Comparison of ENCODE assay signal across 2 cellular contexts in the genomic region with DNA sequence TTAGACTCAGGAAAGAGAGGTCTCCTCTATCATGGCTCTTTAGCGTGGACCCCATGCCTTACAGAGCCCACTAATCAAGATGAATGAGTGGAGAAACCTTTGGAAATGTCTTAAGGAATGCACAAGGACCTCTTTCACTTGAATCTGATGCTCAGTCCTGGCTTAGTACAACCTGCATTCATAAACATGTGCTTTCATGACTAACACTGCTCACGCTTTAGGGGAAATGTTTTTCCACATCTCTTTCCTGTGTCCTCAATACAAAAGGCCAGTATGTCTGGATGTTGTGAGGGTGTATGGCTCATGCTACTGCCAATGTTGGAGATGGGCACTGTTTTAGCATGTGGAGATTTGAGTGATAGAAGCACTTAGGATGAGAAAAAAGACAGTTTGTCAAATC.
TF ChIP-seq lines count a peak whose summit lies in the region.

No MANE protein-coding gene starts in this region.

TF ChIP-seq in IMR-90, 13 proteins besides CTCF, POLR2A, EP300 and RAD21:
- TF ChIP-seq NFE2L2 (IDR thresholded peaks at IDR 0.05; ENCODE audit: low read depth, low read length) (no peak), BHLHE40 (IDR thresholded peaks at IDR 0.05; ENCODE audit: low read depth, low read length) (no peak), CEBPB (IDR thresholded peaks at IDR 0.05; ENCODE audit: low read depth, low read length) (no peak), FOS (IDR thresholded peaks at IDR 0.05; ENCODE audit: low read depth, low read length) (no peak), RCOR1 (IDR thresholded peaks at IDR 0.05; ENCODE audit: insufficient replicate concordance, low read length) (no peak), MXI1 (IDR thresholded peaks at IDR 0.05; ENCODE audit: borderline replicate concordance, low read depth, low read length) (no peak)
TF ChIP-seq in IMR-90: peak in this region for 0.

TF ChIP-seq in HepG2, 621 proteins besides CTCF, POLR2A, EP300 and RAD21:
- no peak for TF ChIP-seq ZNF3 (CRISPR knock-in tag; IDR thresholded peaks at IDR 0.05)
- TF ChIP-seq SRSF9 (IDR thresholded peaks at IDR 0.05; ENCODE audit: borderline replicate concordance, insufficient read depth, low read depth, low read length, poor library complexity, severe bottlenecking): no peak
- no peak for TF ChIP-seq HHEX (CRISPR knock-in tag; IDR thresholded peaks at IDR 0.05)
- TF ChIP-seq ZNF468 (CRISPR knock-in tag; IDR thresholded peaks at IDR 0.05): no peak
- no peak for TF ChIP-seq YY1 (IDR thresholded peaks at IDR 0.05; ENCODE audit: insufficient read depth, insufficient replicate concordance, low read depth, low read length)
- no peak for TF ChIP-seq TRIM24 (CRISPR knock-in tag; IDR thresholded peaks at IDR 0.05)
- TF ChIP-seq, protein P1, sequence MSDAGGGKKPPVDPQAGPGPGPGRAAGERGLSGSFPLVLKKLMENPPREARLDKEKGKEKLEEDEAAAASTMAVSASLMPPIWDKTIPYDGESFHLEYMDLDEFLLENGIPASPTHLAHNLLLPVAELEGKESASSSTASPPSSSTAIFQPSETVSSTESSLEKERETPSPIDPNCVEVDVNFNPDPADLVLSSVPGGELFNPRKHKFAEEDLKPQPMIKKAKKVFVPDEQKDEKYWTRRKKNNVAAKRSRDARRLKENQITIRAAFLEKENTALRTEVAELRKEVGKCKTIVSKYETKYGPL (CRISPR knock-in tag; IDR thresholded peaks at IDR 0.05): no peak
- no peak for TF ChIP-seq REST (IDR thresholded peaks at IDR 0.05; ENCODE audit: borderline replicate concordance in 1 of 2, low read depth in 1 of 2, low read length in 2 of 2)
- TF ChIP-seq ZNF484 (CRISPR knock-in tag; IDR thresholded peaks at IDR 0.05; ENCODE audit: borderline replicate concordance, low read depth): no peak
- no peak for TF ChIP-seq ZNF782 (CRISPR knock-in tag; IDR thresholded peaks at IDR 0.05; ENCODE audit: borderline replicate concordance)
- TF ChIP-seq IRF2 (CRISPR knock-in tag; IDR thresholded peaks at IDR 0.05): no peak
- no peak for TF ChIP-seq PBX3 (CRISPR knock-in tag; IDR thresholded peaks at IDR 0.05; ENCODE audit: borderline replicate concordance)
- no peak for TF ChIP-seq KLF13 (CRISPR knock-in tag; IDR thresholded peaks at IDR 0.05)
- no peak for TF ChIP-seq MATR3 (CRISPR knock-in tag; IDR thresholded peaks at IDR 0.05)
- TF ChIP-seq TAF1 (CRISPR knock-in tag; IDR thresholded peaks at IDR 0.05): no peak
- TF ChIP-seq, protein P2, sequence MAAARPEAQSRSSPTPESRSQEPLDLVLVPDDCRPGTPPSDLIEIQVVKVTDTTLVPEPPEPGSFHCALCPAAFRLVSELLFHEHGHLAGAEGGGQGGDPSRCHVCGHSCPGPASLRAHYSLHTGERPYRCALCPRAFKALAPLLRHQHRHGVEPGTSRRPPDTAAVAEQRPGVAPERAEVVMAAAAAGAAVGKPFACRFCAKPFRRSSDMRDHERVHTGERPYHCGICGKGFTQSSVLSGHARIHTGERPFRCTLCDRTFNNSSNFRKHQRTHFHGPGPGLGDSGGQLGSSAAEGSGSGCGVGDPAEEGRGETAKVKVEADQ (CRISPR knock-in tag; IDR thresholded peaks at IDR 0.05; ENCODE audit: borderline replicate concordance): no peak
TF ChIP-seq in HepG2: peak in this region for 0.
